ENCODE assay signal across 8 cellular contexts in the genomic region with DNA sequence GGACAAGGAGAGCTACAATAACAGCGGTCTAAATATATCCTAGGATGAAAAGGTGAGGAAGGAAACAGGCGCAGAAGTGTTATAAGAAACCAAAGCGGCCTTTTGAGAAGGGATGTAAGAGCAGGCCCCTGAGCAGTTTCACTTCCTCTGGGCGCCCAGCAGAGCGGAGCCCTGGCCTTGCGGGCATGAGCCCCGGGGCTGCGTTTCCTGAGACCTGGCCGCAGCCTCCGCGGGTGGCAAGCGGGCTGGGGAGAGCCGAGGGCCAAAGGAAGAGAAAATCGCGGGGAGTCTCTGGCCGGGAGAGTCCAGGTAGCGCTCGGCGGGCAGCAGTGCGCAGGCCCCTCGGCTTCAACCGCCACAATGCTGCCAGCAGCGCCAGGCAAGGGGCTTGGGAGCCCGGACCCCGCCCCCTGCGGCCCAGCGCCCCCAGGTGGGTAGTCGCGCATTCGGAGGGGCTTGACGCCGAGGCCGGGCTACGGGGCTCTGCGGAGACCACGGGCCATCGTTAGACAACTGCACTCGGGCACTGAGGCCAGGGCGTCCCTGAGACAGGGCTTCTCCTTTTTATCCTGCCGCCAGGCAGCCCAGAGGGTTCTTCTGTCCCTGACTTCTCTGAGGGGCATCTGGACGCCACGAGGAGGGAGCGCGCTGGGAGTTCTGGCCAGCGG. TPM values are rescaled to one million over a fixed set of nuclear protein-coding genes. Genes with fewer than 3 reads are reported as not detected.
DNase-seq lines count a peak whose midpoint lies in the region; ATAC-seq and TF ChIP-seq lines count a peak whose summit lies in the region.

A gene with protein sequence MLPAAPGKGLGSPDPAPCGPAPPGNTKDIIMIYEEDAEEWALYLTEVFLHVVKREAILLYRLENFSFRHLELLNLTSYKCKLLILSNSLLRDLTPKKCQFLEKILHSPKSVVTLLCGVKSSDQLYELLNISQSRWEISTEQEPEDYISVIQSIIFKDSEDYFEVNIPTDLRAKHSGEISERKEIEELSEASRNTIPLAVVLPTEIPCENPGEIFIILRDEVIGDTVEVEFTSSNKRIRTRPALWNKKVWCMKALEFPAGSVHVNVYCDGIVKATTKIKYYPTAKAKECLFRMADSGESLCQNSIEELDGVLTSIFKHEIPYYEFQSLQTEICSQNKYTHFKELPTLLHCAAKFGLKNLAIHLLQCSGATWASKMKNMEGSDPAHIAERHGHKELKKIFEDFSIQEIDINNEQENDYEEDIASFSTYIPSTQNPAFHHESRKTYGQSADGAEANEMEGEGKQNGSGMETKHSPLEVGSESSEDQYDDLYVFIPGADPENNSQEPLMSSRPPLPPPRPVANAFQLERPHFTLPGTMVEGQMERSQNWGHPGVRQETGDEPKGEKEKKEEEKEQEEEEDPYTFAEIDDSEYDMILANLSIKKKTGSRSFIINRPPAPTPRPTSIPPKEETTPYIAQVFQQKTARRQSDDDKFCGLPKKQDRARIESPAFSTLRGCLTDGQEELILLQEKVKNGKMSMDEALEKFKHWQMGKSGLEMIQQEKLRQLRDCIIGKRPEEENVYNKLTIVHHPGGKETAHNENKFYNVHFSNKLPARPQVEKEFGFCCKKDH (plus strand): TSS at position 210 of the 668 bp plus-strand sequence. CDS start 151 bp downstream, at position 361.

- ATAC-seq in stimulated activated naive CD8-positive, alpha-beta T cell treated with anti-CD3 and anti-CD28 coated beads, Interleukin-15, Interleukin-2, amounts not matched to agents 100 U/mL and 50 U/mL, for 24 hours, result peak; percentile 87

- peak within 1 kb of the TSS; percentile 91 for H3K4me3 Mint-ChIP-seq in endothelial cell (ENCODE audit: unreplicated experiment)

- H3K9me3 ChIP-seq in HAP-1, result no peaks in the 10 kb centered on the region

- peaks cover 4% of the 10 kb centered on the region for H3K36me3 Mint-ChIP-seq in endothelial cell (ENCODE audit: low read depth, unreplicated experiment)

- no peaks in the 10 kb centered on the region for H3K27me3 ChIP-seq in HAP-1 (ENCODE audit: low read depth)

- peaks cover 3% of the 10 kb centered on the region for H3K27me3 Mint-ChIP-seq in endothelial cell (ENCODE audit: unreplicated experiment)

- H3K4me1 Mint-ChIP-seq in endothelial cell (ENCODE audit: unreplicated experiment), result peaks cover 8% of the 10 kb centered on the region

- no peaks in the 10 kb centered on the region for H3K9me3 Mint-ChIP-seq in endothelial cell (ENCODE audit: unreplicated experiment)

- TF ChIP-seq CTCF in GM12872 (IDR thresholded peaks at IDR 0.05; ENCODE audit: insufficient read depth, low read depth, low read length) (peak; percentile 31; the same call in 2 of the 3 replicates), endothelial cell (IDR thresholded peaks at IDR 0.05; ENCODE audit: unreplicated experiment) (peak; percentile 47)

- DNase-seq in HAP-1 (ENCODE audit: low spot score in 2 of 2) (peak in 1 of 2 experiments; percentile 73), M059J (ENCODE audit: low read depth) (peak; percentile 37), endothelial cell (ENCODE audit: low spot score) (peak; percentile 89), lung microvascular endothelial cell (ENCODE audit: low read depth in 2 of 2) (peak; percentile 19 to 48), NCI-H82 (lab: John Stamatoyannopoulos, UW) (no peak)
- DNase-seq in activated CD4-positive, alpha-beta T cell treated with anti-CD3 and anti-CD28 coated beads for 48 hours, result peak; percentile 26
- peak; percentile 57 for DNase-seq in stimulated activated naive CD8-positive, alpha-beta T cell treated with anti-CD3 and anti-CD28 coated beads, Interleukin-15, Interleukin-2, amounts not matched to agents 100 U/mL and 50 U/mL, for 24 hours

- in situ Hi-C loops in HAP-1 (cut with MboI; ENCODE audit: low sequenced_read_pairs), result no loop called here

- H3K27ac Mint-ChIP-seq in endothelial cell (ENCODE audit: unreplicated experiment), result peak within 1 kb of the TSS; percentile 91

- no peaks in the 10 kb centered on the region for H3K36me3 ChIP-seq in HAP-1 (replicated peaks)

- H3K4me3 ChIP-seq in HAP-1, result peak within 1 kb of the TSS; percentile 30

- H3K4me1 ChIP-seq in HAP-1, result peaks cover 15% of the 10 kb centered on the region

RNA-seq across cellular contexts. Expression of the gene that starts here (rescaled TPM):
- 0.52 and 0.91 TPM in 2 replicates for total RNA-seq in M059J (2014; rRNA removed; shearing (Covaris generic))
- total RNA-seq in endothelial cell (ENCODE audit: unreplicated experiment), result 3.7 TPM
- under 0.01 TPM in 1 of 2 replicates, not detected in the other for total RNA-seq in lung microvascular endothelial cell

Comparison
In these comparisons a context has a peak if more than half of its experiments do, and no peak if none do; other contexts are left out.
1. Peak in DNase-seq in M059J; RNA of the gene not detected or under 1 TPM.
2. Peak in DNase-seq in lung microvascular endothelial cell; RNA of the gene not detected or under 1 TPM.